13 cellular contexts compared by ENCODE assay signal in the genomic region with DNA sequence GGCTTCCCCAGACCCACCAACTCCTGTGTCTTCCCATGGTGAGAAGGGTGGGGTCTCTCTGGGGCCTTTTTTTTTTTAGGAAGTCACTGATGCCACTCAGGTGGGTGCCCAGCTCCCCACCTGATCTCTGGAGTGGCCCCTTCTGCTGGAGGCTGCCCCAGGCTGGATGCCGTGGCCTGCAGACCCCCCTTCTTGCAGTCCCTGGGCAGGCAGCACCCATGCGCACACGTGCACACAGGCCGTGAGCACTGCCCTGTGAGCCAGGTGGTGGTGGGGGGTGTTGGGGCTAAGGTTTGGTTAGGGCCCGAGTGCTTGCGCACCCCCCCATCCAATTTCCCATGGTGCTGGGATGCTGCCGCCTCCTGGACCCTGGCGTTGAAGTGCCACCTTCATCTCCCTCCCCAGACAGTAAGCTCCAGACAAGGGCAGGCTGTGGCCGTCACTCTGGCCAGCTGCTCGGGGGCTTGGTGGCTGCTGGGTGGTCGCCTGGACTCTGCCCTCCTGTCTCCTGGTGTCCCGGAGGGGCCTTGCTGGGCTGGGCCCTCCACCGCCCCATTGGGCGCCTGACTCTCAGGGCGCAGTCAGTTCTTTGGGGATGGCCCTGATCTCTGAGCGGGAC. TPM values are rescaled to one million over a fixed set of nuclear protein-coding genes. Genes with fewer than 3 reads are reported as not detected.
DNase-seq lines count a peak whose midpoint lies in the region; ATAC-seq and TF ChIP-seq lines count a peak whose summit lies in the region.
"Had no signal": no experiment of that assay in that cellular context is flagged by ENCODE, and none has a peak within 500 bp of the region (broad histone marks: within the 10 kb centered on the region; RNA-seq: fewer than 3 reads in every experiment).

No MANE protein-coding gene starts in this region.

- H3K79me1 ChIP-seq in mesendoderm (ENCODE audit: low read length) = peaks cover 14% of the 10 kb centered on the region

- H3K9me3 ChIP-seq in HUES48 (ENCODE audit: control insufficient read depth, insufficient read depth, low read length) = no peaks in the 10 kb centered on the region
- no peaks in the 10 kb centered on the region for H3K9me3 ChIP-seq in colonic mucosa
- H3K9me3 ChIP-seq in stomach = no peaks in the 10 kb centered on the region
- no peaks in the 10 kb centered on the region for H3K9me3 ChIP-seq in CD4-positive, alpha-beta memory T cell (ENCODE audit: control insufficient read depth in 1 of 2, low read length in 2 of 2)
- H3K9me3 ChIP-seq: body of pancreas had no signal

- no peak for DNase-seq in colonic mucosa
- DNase-seq in mesendoderm = no peak
- DNase-seq in stomach = no peak
- DNase-seq in ureter (ENCODE audit: low spot score) = no peak
- no peak for DNase-seq in posterior cingulate gyrus
- no peak for DNase-seq in CD4-positive, alpha-beta memory T cell
- DNase-seq: activated T-cell treated with anti-CD3 and anti-CD28 coated beads for 4 hours, DMS 273 treated with DMSO at 0.1 percent for 48 hours, NCI-H2029, PC-9 had no signal

- H2BK120ac ChIP-seq in mesendoderm (ENCODE audit: low read depth, low read length) = no peak overlapping the region

- ATAC-seq in GM18867 (IDR thresholded peaks at IDR 0.05; ENCODE audit: unreplicated experiment) = no peak

- peak overlapping the region in 3 of 7 donors; percentile 57 to 79 (median 65) for H3K27ac Mint-ChIP-seq in CD4-positive, alpha-beta memory T cell

- H3K36me3 ChIP-seq in HUES48 (ENCODE audit: control insufficient read depth, insufficient read depth, low read length) (peaks cover 4% of the 10 kb centered on the region), colonic mucosa (no peaks in the 10 kb centered on the region), mesendoderm (ENCODE audit: control insufficient read depth, insufficient read depth, low read length) (no peaks in the 10 kb centered on the region), stomach (peaks cover 0 to 5% (median 2%) of the 10 kb centered on the region in 4 donors)
- peaks cover 3% of the 10 kb centered on the region for H3K36me3 ChIP-seq in CD4-positive, alpha-beta memory T cell (ENCODE audit: insufficient read depth, low read length)

- no peaks in the 10 kb centered on the region for H3K27me3 ChIP-seq in HUES48 (ENCODE audit: control insufficient read depth, insufficient read depth, low read length)
- H3K27me3 ChIP-seq in colonic mucosa = no peaks in the 10 kb centered on the region
- no peaks in the 10 kb centered on the region for H3K27me3 ChIP-seq in mesendoderm (ENCODE audit: insufficient read depth, low read length, poor library complexity)
- H3K27me3 ChIP-seq in stomach = no peaks in the 10 kb centered on the region
- H3K27me3 ChIP-seq in CD4-positive, alpha-beta memory T cell (ENCODE audit: insufficient read depth, low read length) = no peaks in the 10 kb centered on the region
- H3K27me3 ChIP-seq: body of pancreas had no signal

- H3K27ac ChIP-seq in HUES48 (ENCODE audit: low read depth, low read length) (peak overlapping the region; percentile 86), colonic mucosa (peak overlapping the region; percentile 33), mesendoderm (ENCODE audit: low read depth, low read length) (peak overlapping the region; percentile 80), stomach (peak overlapping the region; percentile 37 to 77 (median 54))
- no peak overlapping the region for H3K27ac ChIP-seq in CD4-positive, alpha-beta memory T cell (ENCODE audit: low read depth, low read length)
- H3K27ac ChIP-seq: PC-9 had no signal

- peak overlapping the region; percentile 2 for H2AK5ac ChIP-seq in mesendoderm (ENCODE audit: low read length)

- TF ChIP-seq EP300 in stomach (IDR thresholded peaks at IDR 0.05) = no peak

- H3K9me3 Mint-ChIP-seq in CD4-positive, alpha-beta memory T cell = no peaks in the 10 kb centered on the region

- H3K4me3 ChIP-seq in HUES48 (ENCODE audit: low read depth, low read length) (0 out of 2 replicates have a peak overlapping the region, but pooled peaks have one; percentile 21), colonic mucosa (no peak overlapping the region), mesendoderm (ENCODE audit: low read length) (no peak overlapping the region), stomach (no peak overlapping the region)
- no peak overlapping the region for H3K4me3 ChIP-seq in CD4-positive, alpha-beta memory T cell (ENCODE audit: low read length in 2 of 2)
- H3K4me3 ChIP-seq: body of pancreas, PC-9 had no signal

- H3K36me3 Mint-ChIP-seq in CD4-positive, alpha-beta memory T cell = peaks cover 0 to 25% of the 10 kb centered on the region in 2 donors

- H3K18ac ChIP-seq in mesendoderm (ENCODE audit: low read length) = peak overlapping the region; percentile 22

- intact Hi-C loops in colonic mucosa (cut with DNase I) (no loop called here), stomach (cut with DNase I; ENCODE audit: low total_unique reads) (no loop called here), posterior cingulate gyrus (cut with DNase I) (no loop called here)
- intact Hi-C loops in CD4-positive, alpha-beta memory T cell (cut with micrococcal nuclease) = no loop called here

- no peak for TF ChIP-seq POLR2A in stomach (IDR thresholded peaks at IDR 0.05)

- H3K23ac ChIP-seq in mesendoderm (ENCODE audit: low read length) = peak overlapping the region; percentile 85

- CTCF ChIA-PET in CD4-positive, alpha-beta memory T cell (lab: Charles Lee; ENCODE audit: partially characterized antibody) = no interaction called here

- no CpG with 5 or more reads among the region's 16 CpGs for WGBS in mesendoderm (ENCODE audit: extremely low coverage, insufficient coverage, low lambda C conversion rate)
- WGBS in stomach, 5 donors = 59 to 80% (median 72%) methylated on average over 8 to 16 of the region's 16 CpGs

- H2BK5ac ChIP-seq in mesendoderm (ENCODE audit: low read length) = peak overlapping the region; percentile 84

- H3K4me3 Mint-ChIP-seq in CD4-positive, alpha-beta memory T cell = no peak overlapping the region

- peak overlapping the region; percentile 85 for H3K56ac ChIP-seq in mesendoderm (ENCODE audit: low read length)

- TF ChIP-seq CTCF in colonic mucosa (IDR thresholded peaks at IDR 0.05) (no peak), stomach (IDR thresholded peaks at IDR 0.05) (no peak)

- H3K4me1 ChIP-seq in HUES48 (ENCODE audit: control insufficient read depth, insufficient read depth, low read length) = peaks cover 34% of the 10 kb centered on the region
- peaks cover 18% of the 10 kb centered on the region for H3K4me1 ChIP-seq in colonic mucosa
- peaks cover 16% of the 10 kb centered on the region for H3K4me1 ChIP-seq in mesendoderm (ENCODE audit: control insufficient read depth, low read depth, low read length)
- peaks cover 61 to 78% (median 72%) of the 10 kb centered on the region in 4 donors for H3K4me1 ChIP-seq in stomach
- H3K4me1 ChIP-seq in CD4-positive, alpha-beta memory T cell (ENCODE audit: insufficient read depth, low read length) = peaks cover 56% of the 10 kb centered on the region

- no peak overlapping the region for H4K5ac ChIP-seq in mesendoderm (ENCODE audit: low read length)

- H3K9ac ChIP-seq in HUES48 (ENCODE audit: low read depth, low read length) (peak overlapping the region; percentile 10; the same call in 1 of the 2 replicates), colonic mucosa (ENCODE audit: low read depth in 2 of 2, low read length in 2 of 2) (peak overlapping the region in 1 of 2 donors; percentile 47), mesendoderm (ENCODE audit: low read length) (peak overlapping the region; percentile 56)

- peak overlapping the region; percentile 57 for H3K4ac ChIP-seq in mesendoderm (ENCODE audit: low read depth, low read length)

- POLR2A ChIA-PET in CD4-positive, alpha-beta memory T cell (lab: Charles Lee; ENCODE audit: partially characterized antibody) = no interaction called here

- H3K4me1 Mint-ChIP-seq in CD4-positive, alpha-beta memory T cell = peaks cover 14 to 56% (median 41%) of the 10 kb centered on the region in 4 donors

- H3K27me3 Mint-ChIP-seq in CD4-positive, alpha-beta memory T cell = no peaks in the 10 kb centered on the region

- no peak overlapping the region for H4K8ac ChIP-seq in mesendoderm (ENCODE audit: low read depth, low read length)

- H3K4me2 ChIP-seq in mesendoderm (ENCODE audit: low read length) = no peak overlapping the region
- H3K4me2 ChIP-seq: PC-9 had no signal

- H2BK15ac ChIP-seq in mesendoderm (replicated peaks; ENCODE audit: low read depth) = no peak overlapping the region

- peaks cover 65% of the 10 kb centered on the region for H3K79me2 ChIP-seq in mesendoderm (ENCODE audit: control insufficient read depth, insufficient read depth, low read length)

RNA-seq across cellular contexts. Expression of a gene that starts 50.6 kb away (rescaled TPM):
- total RNA-seq in colonic mucosa (10 to 100 TPM; 31.0 to 36.1 TPM), stomach (10 to 100 TPM; 18.7 to 84.0 (median 32.7) TPM), ureter (77.5 TPM)
- 48.1 TPM for polyA plus RNA-seq in mesendoderm (2013, experiment 1 of 2)
- polyA plus RNA-seq in mesendoderm (2013, experiment 2 of 2) = 51.1 TPM
- 10 to 100 TPM in 2 of 3 donors, 1 to 10 TPM in 1; 7.4 to 14.8 (median 13.9) TPM for polyA plus RNA-seq in stomach
- total RNA-seq in CD4-positive, alpha-beta memory T cell = 100 to 1,000 TPM in 1 of 2 experiments, 10 to 100 TPM in 1; 96.1 to 104 TPM
- polyA plus RNA-seq in CD4-positive, alpha-beta memory T cell = under 1 TPM; 0.08 to 0.86 TPM
